In the genomic region with DNA sequence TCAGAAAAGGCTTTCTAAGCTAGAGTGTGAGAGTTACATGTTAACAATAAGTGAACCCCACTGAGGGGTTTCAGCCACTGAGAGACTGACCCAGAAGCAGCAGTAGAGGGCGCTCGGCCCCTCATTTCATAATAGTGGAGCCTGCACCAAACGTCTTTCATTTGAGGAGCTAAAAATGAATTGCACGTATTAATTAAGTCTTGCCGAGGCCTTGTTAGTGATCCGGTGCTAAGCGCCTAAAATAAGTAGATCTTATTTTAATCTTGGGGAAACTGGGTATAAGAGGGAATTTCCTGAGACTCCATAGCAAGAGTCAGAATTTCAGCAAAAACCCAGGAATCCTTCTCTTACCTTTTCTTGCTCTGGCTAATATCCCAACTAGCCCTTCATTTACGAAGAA, we compare ENCODE assay signal across 8 cellular contexts.
DNase-seq lines count a peak whose midpoint lies in the region; ATAC-seq and TF ChIP-seq lines count a peak whose summit lies in the region.

No MANE protein-coding gene starts in this region.

- H3K9ac ChIP-seq in BLaER1, result 0 out of 2 replicates have a peak overlapping the region, but pooled peaks have one; percentile 0

- peaks cover 6% of the 10 kb centered on the region for H3K4me1 Mint-ChIP-seq in type B pancreatic cell (ENCODE audit: unreplicated experiment)

- H2AFZ ChIP-seq in osteoblast (ENCODE audit: low read length), result peak overlapping the region; percentile 61

- H3K9me3 Mint-ChIP-seq in type B pancreatic cell, result no peaks in the 10 kb centered on the region

- H3K9me3 ChIP-seq in BLaER1 (no peaks in the 10 kb centered on the region), osteoblast (ENCODE audit: low read depth, low read length) (no peaks in the 10 kb centered on the region)

- H3K36me3 ChIP-seq in BLaER1 (no peaks in the 10 kb centered on the region), osteoblast (ENCODE audit: insufficient read depth, low read length) (no peaks in the 10 kb centered on the region)

- H3K4me3 Mint-ChIP-seq in type B pancreatic cell, result no peak overlapping the region

- TF ChIP-seq CTCF in osteoblast (IDR thresholded peaks at IDR 0.05; ENCODE audit: extremely low read depth, low read depth, low read length) (peak; percentile 96), type B pancreatic cell (conservative IDR thresholded peaks at IDR 0.05) (peak; percentile 90)

- no peaks in the 10 kb centered on the region for H3K79me2 ChIP-seq in osteoblast (ENCODE audit: insufficient read depth, low read length)

- H3K4me2 ChIP-seq in BLaER1, result peak overlapping the region; percentile 60
- peak overlapping the region; percentile 67 for H3K4me2 ChIP-seq in osteoblast (ENCODE audit: insufficient read depth, low read length)

- no peak overlapping the region for H3K27ac Mint-ChIP-seq in type B pancreatic cell

- H3K4me1 ChIP-seq in BLaER1, result peaks cover 15% of the 10 kb centered on the region
- peaks cover 12% of the 10 kb centered on the region for H3K4me1 ChIP-seq in osteoblast (ENCODE audit: insufficient read depth, low read length)

- no peaks in the 10 kb centered on the region for H3K27me3 Mint-ChIP-seq in type B pancreatic cell

- DNase-seq in Kasumi-1 (lab: John Stamatoyannopoulos, UW) (peak; percentile 77 to 86), RPMI8226 (peak; percentile 68), foreskin melanocyte (peak; percentile 36), osteoblast (ENCODE audit: insufficient read length, low spot score, missing footprints) (peak; percentile 75), type B pancreatic cell (ENCODE audit: extremely low spot score, unreplicated experiment) (no peak)
- DNase-seq in activated effector memory CD4-positive, alpha-beta T cell treated with Interleukin-2 at 50 U/mL for 16 hours, result peak; percentile 30

- H4K20me1 ChIP-seq in BLaER1, result no peaks in the 10 kb centered on the region
- no peaks in the 10 kb centered on the region for H4K20me1 ChIP-seq in osteoblast (ENCODE audit: insufficient read depth, low read length)

- no peak overlapping the region for H3K27ac ChIP-seq in BLaER1
- H3K27ac ChIP-seq in osteoblast (ENCODE audit: low read depth, low read length), result no peak overlapping the region

- no peak overlapping the region for H3K4me3 ChIP-seq in BLaER1
- H3K4me3 ChIP-seq in osteoblast (ENCODE audit: insufficient read depth, low read length), result peak overlapping the region; percentile 36

- H3K36me3 Mint-ChIP-seq in type B pancreatic cell, result no peaks in the 10 kb centered on the region

- no peaks in the 10 kb centered on the region for H3K27me3 ChIP-seq in BLaER1
- H3K27me3 ChIP-seq in osteoblast (ENCODE audit: insufficient read depth, low read length), result no peaks in the 10 kb centered on the region

- peak; percentile 85 for ATAC-seq in GM19468 (IDR thresholded peaks at IDR 0.05; ENCODE audit: extremely low read depth, unreplicated experiment)
